ENCODE assay signal across 8 cellular contexts in genomic region chr12:59780605-59781135, GRCh38.
DNase-seq lines count a peak whose midpoint lies in the region; ATAC-seq and TF ChIP-seq lines count a peak whose summit lies in the region.

No MANE protein-coding gene starts in this region.

- H3K9me3 ChIP-seq in Peyer's patch = no peaks in the 10 kb centered on the region

- TF ChIP-seq POLR2A in Peyer's patch (IDR thresholded peaks at IDR 0.05) = no peak

- in situ Hi-C loops in G401 (cut with HindIII; ENCODE audit: low sequenced_read_pairs) = no loop called here
- in situ Hi-C loops in KBM-7 (cut with MboI; ENCODE audit: low pct_unique_long_range_greater_than_20kb, low sequenced_read_pairs) = no loop called here

- no peaks in the 10 kb centered on the region for H3K27me3 ChIP-seq in Peyer's patch

- no peaks in the 10 kb centered on the region for H3K4me1 ChIP-seq in Peyer's patch

- no peak for ATAC-seq in effector memory CD8-positive, alpha-beta T cell (replicated peaks)

- no peak overlapping the region for H3K27ac Mint-ChIP-seq in chondrocyte (ENCODE audit: unreplicated experiment)
- H3K27ac Mint-ChIP-seq in effector memory CD8-positive, alpha-beta T cell = no peak overlapping the region

- H3K36me3 Mint-ChIP-seq in chondrocyte (ENCODE audit: low read depth) = peaks cover 2% of the 10 kb centered on the region
- peaks cover 5% of the 10 kb centered on the region for H3K36me3 Mint-ChIP-seq in effector memory CD8-positive, alpha-beta T cell (ENCODE audit: insufficient read depth)

- no peak overlapping the region for H3K27ac ChIP-seq in Peyer's patch

- H3K4me3 Mint-ChIP-seq in chondrocyte (ENCODE audit: unreplicated experiment) = no peak overlapping the region
- H3K4me3 Mint-ChIP-seq in effector memory CD8-positive, alpha-beta T cell = no peak overlapping the region

- no peaks in the 10 kb centered on the region for H3K4me1 Mint-ChIP-seq in chondrocyte (ENCODE audit: low read depth)
- peaks cover 1 to 3% of the 10 kb centered on the region in 2 donors for H3K4me1 Mint-ChIP-seq in effector memory CD8-positive, alpha-beta T cell (ENCODE audit: low read depth in 2 of 2)

- peak; percentile 61 for TF ChIP-seq CTCF in chondrocyte (IDR thresholded peaks at IDR 0.05)
- peak in 3 of 6 experiments; percentile 13 to 19 (median 17) for TF ChIP-seq CTCF in Peyer's patch (IDR thresholded peaks at IDR 0.05)

- DNase-seq in G401 (ENCODE audit: low spot score) (peak; percentile 10), KBM-7 (peak; percentile 37), chondrocyte (ENCODE audit: low spot score) (no peak), myocyte (ENCODE audit: low read depth) (peak; percentile 60), retina (no peak), Peyer's patch (no peak)
- DNase-seq in effector CD8-positive, alpha-beta T cell (lab: John Stamatoyannopoulos, UW) = no peak
- DNase-seq in effector memory CD8-positive, alpha-beta T cell = no peak

- no peaks in the 10 kb centered on the region for H3K36me3 ChIP-seq in Peyer's patch

- no peaks in the 10 kb centered on the region for H3K9me3 Mint-ChIP-seq in chondrocyte (ENCODE audit: low read depth)
- H3K9me3 Mint-ChIP-seq in effector memory CD8-positive, alpha-beta T cell = no peaks in the 10 kb centered on the region

- H3K27me3 Mint-ChIP-seq in chondrocyte (ENCODE audit: low read depth) = no peaks in the 10 kb centered on the region
- H3K27me3 Mint-ChIP-seq in effector memory CD8-positive, alpha-beta T cell = no peaks in the 10 kb centered on the region

- H3K4me3 ChIP-seq in Peyer's patch = no peak overlapping the region

Comparison
In these comparisons a context has a peak if more than half of its experiments do, and no peak if none do; other contexts are left out.
1. DNase-seq: peak in G401 (single experiment), KBM-7 (single experiment) and myocyte (single experiment); none in chondrocyte (single experiment), retina (single experiment), effector CD8-positive, alpha-beta T cell (single experiment), effector memory CD8-positive, alpha-beta T cell (0 of 3) and Peyer's patch (0 of 3).